8 cellular contexts compared by ENCODE assay signal in the genomic region with DNA sequence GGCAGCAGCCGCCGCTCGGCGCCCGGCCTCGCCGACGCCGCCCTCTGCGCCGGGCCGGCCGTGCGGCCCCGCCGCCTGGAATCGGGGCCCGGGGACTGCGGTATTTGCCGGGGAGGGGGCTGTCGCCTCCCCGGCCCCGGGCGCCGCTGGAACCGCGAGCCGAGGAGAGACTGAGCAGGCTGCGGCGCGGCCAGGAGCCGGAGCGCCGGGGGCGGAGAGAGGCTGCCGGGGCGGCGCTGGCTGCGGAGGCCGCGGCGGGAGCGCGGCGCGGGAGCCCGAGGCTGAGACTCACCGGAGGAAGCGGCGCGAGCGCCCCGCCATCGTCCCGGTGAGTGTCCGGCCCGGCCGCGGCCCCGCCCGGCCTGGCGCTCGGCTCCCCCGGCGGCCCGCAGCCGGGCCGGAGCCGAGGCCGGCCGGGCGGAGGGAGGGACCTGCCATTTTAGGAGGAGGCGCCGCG. TPM values are rescaled to one million over a fixed set of nuclear protein-coding genes. Genes with fewer than 3 reads are reported as not detected.
DNase-seq lines count a peak whose midpoint lies in the region; TF ChIP-seq lines count a peak whose summit lies in the region.

No MANE protein-coding gene starts in this region.

- H3K27ac ChIP-seq in VCaP: peak overlapping the region; percentile 100

- peak; percentile 27 for DNase-seq in AG08395 (ENCODE audit: low spot score)
- peak; percentile 30 for DNase-seq in GM20000 (ENCODE audit: low spot score)
- DNase-seq in fibroblast of villous mesenchyme (ENCODE audit: low read depth): no peak
- no peak for DNase-seq in retinal pigment epithelial cell (ENCODE audit: low read depth)
- no peak for DNase-seq in HT-29 (ENCODE audit: low spot score)
- DNase-seq in occipital lobe (lab: John Stamatoyannopoulos, UW): no peak
- no peak for DNase-seq in DMS153 treated with DMSO at 0.1 percent for 48 hours (lab: John Stamatoyannopoulos, UW; ENCODE audit: unreplicated experiment)

- H3K4me3 ChIP-seq in fibroblast of villous mesenchyme (ENCODE audit: low read depth, low read length) (peak overlapping the region; percentile 72), retinal pigment epithelial cell (ENCODE audit: low read length) (peak overlapping the region; percentile 76)

- no peak for TF ChIP-seq CTCF in GM20000 (IDR thresholded peaks at IDR 0.05; ENCODE audit: extremely low read depth, missing control alignments)
- TF ChIP-seq CTCF in VCaP (conservative IDR thresholded peaks at IDR 0.05): no peak
- no peak for TF ChIP-seq CTCF in fibroblast of villous mesenchyme (IDR thresholded peaks at IDR 0.05; ENCODE audit: insufficient read depth, low read depth, low read length)
- no peak for TF ChIP-seq CTCF in retinal pigment epithelial cell (conservative IDR thresholded peaks at IDR 0.05; ENCODE audit: low read depth, low read length)

RNA-seq across cellular contexts. Expression of a gene that starts 0.8 kb away (rescaled TPM):
- 68.3 and 77.7 TPM in 2 replicates for total RNA-seq in fibroblast of villous mesenchyme
- total RNA-seq in HT-29 (2014; rRNA removed; shearing (Covaris generic)): 33.3 and 35.8 TPM in 2 replicates
- 174 TPM for total RNA-seq in occipital lobe

Comparison
In these comparisons a context has a peak if more than half of its experiments do, and no peak if none do; other contexts are left out.
1. DNase-seq: peak in AG08395 (single experiment) and GM20000 (single experiment); none in fibroblast of villous mesenchyme (single experiment), retinal pigment epithelial cell (single experiment), HT-29 (single experiment), occipital lobe (single experiment) and DMS153 treated with DMSO at 0.1 percent for 48 hours (single experiment).